In genomic region chr16:76748698-76749097, GRCh38 we compare ENCODE assay signal across 18 cellular contexts.
DNase-seq lines count a peak whose midpoint lies in the region; ATAC-seq and TF ChIP-seq lines count a peak whose summit lies in the region.
"Had no signal": no experiment of that assay in that cellular context is flagged by ENCODE, and none has a peak within 500 bp of the region (broad histone marks: within the 10 kb centered on the region; RNA-seq: fewer than 3 reads in every experiment).

No MANE protein-coding gene starts in this region.

- H3K27me3 ChIP-seq in vagina = no peaks in the 10 kb centered on the region
- H3K27me3 ChIP-seq: SJSA1 had no signal

- no peak for TF ChIP-seq CTCF in vagina (IDR thresholded peaks at IDR 0.05)

- intact Hi-C loops in vagina (cut with DNase I) = no loop called here

- TF ChIP-seq POLR2A in vagina (IDR thresholded peaks at IDR 0.05) = no peak

- H3K4me1 ChIP-seq in vagina = no peaks in the 10 kb centered on the region
- H3K4me1 ChIP-seq: SJSA1 had no signal

- no peak overlapping the region for H3K4me3 ChIP-seq in vagina
- H3K4me3 ChIP-seq: GM23248, SJSA1 had no signal

- ATAC-seq in HG02884 (IDR thresholded peaks at IDR 0.05; ENCODE audit: unreplicated experiment) = no peak
- ATAC-seq: HCT116 had no signal

- peak in 2 of 3 experiments; percentile 59 to 91 for DNase-seq in NCI-H1417 (lab: John Stamatoyannopoulos, UW)
- DNase-seq in NCI-H2081 treated with DMSO at 0.1 percent for 48 hours (lab: John Stamatoyannopoulos, UW) = peak; percentile 89
- peak; percentile 85 for DNase-seq in NCI-H748 (lab: John Stamatoyannopoulos, UW; ENCODE audit: unreplicated experiment)
- DNase-seq in retina = peak; percentile 6
- DNase-seq in vagina (ENCODE audit: extremely low spot score in 2 of 2) = no peak
- no peak for DNase-seq in germinal center (ENCODE audit: low spot score)
- DNase-seq: ACHN; CD4-positive, CD25-positive, alpha-beta regulatory T cell; GF-D8; GM23248; KG1; NCI-H187 treated with DMSO at 0.1 percent for 48 hours; NCI-H345; NCI-H526; T-helper 2 cell had no signal

- H3K9me3 ChIP-seq in vagina = no peaks in the 10 kb centered on the region
- H3K9me3 ChIP-seq: SJSA1 had no signal

- H3K27ac ChIP-seq in vagina = no peak overlapping the region
- H3K27ac ChIP-seq: GM23248, SJSA1 had no signal

- H3K36me3 ChIP-seq in vagina = no peaks in the 10 kb centered on the region
- H3K36me3 ChIP-seq: SJSA1 had no signal

Comparison
In these comparisons a context has a peak if more than half of its experiments do, and no peak if none do; other contexts are left out.
1. DNase-seq: peak in NCI-H1417 (2 of 3), NCI-H2081 treated with DMSO at 0.1 percent for 48 hours (single experiment), NCI-H748 (single experiment) and retina (single experiment); none in vagina (0 of 2) and germinal center (single experiment).